24 cellular contexts compared by ENCODE assay signal in the genomic region with DNA sequence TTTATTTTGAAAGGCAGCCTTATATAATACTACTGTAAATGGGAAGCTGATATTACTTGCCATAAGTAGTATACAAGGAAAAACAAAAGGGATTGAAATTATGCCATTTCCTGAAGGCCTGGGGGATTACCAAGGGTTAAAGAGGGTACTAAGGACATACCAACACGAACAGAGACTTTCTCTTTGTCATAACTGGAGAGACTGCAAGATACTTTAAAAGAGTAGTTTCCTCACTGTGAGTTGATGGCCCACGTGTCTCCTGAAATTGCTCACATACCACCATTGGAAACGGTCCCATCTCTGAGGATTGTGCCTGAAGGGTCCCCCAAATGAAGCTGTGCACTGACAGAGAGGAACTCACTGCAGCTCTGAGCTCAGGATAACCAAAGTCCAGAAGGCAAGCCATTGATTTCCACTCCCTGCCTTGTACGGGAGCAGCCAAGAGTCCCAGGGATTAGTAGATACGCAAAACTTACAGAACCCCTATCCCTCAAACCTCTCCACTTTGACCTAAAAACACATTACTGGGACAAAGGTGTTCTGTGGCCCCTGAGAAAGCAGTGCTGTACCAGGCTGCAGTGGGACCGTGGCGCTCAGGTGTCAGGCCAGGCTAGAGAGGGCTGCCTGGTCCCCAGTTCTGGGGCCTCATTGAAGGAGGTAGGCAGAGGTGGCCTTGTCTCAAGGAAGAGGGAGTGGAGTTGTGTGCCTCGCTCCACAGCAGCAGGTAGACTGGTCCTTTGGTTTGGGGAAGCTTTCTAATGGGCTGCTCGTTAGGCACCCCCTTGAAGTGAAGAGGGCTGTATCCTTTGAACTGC. TPM values are rescaled to one million over a fixed set of nuclear protein-coding genes. Genes with fewer than 3 reads are reported as not detected.
DNase-seq lines count a peak whose midpoint lies in the region; ATAC-seq and TF ChIP-seq lines count a peak whose summit lies in the region.
"Had no signal": no experiment of that assay in that cellular context is flagged by ENCODE, and none has a peak within 500 bp of the region (broad histone marks: within the 10 kb centered on the region; RNA-seq: fewer than 3 reads in every experiment).

No MANE protein-coding gene starts in this region.

- no peak overlapping the region for H2AFZ ChIP-seq in neural progenitor cell (replicated peaks)

- peak in 1 of 2 donors; percentile 60 for ATAC-seq in activated T-cell treated with anti-CD3 and anti-CD28 coated beads, Interleukin-2, amount 50 U/mL, for 72 hours (replicated peaks in 1 of 2)
- no peak for ATAC-seq in central memory CD8-positive, alpha-beta T cell (replicated peaks; ENCODE audit: extremely low read depth, poor library complexity, severe bottlenecking)
- no peak for ATAC-seq in GM21526 (IDR thresholded peaks at IDR 0.05; ENCODE audit: low FRiP score, unreplicated experiment)
- ATAC-seq: A549; activated CD4-positive, CD25-positive, alpha-beta regulatory T cell treated with anti-CD3 and anti-CD28 coated beads, Interleukin-2, amount 50 U/mL, for 24 hours; foreskin keratinocyte; HCT116; left cardiac atrium had no signal

- H3K36me3 Mint-ChIP-seq in activated T-cell treated with anti-CD3 and anti-CD28 coated beads, Interleukin-2, amount 50 U/mL, for 72 hours (ENCODE audit: insufficient read depth in 2 of 2), result peaks cover 0 to 5% of the 10 kb centered on the region in 2 donors
- peaks cover 14% of the 10 kb centered on the region for H3K36me3 Mint-ChIP-seq in central memory CD8-positive, alpha-beta T cell (ENCODE audit: insufficient read depth)
- H3K36me3 Mint-ChIP-seq in neural progenitor cell, result peaks cover 42% of the 10 kb centered on the region

- H3K27me3 Mint-ChIP-seq in activated T-cell treated with anti-CD3 and anti-CD28 coated beads, Interleukin-2, amount 50 U/mL, for 72 hours (ENCODE audit: low read depth), result no peaks in the 10 kb centered on the region
- no peaks in the 10 kb centered on the region for H3K27me3 Mint-ChIP-seq in central memory CD8-positive, alpha-beta T cell
- H3K27me3 Mint-ChIP-seq in neural progenitor cell (ENCODE audit: insufficient read depth, low read depth), result peaks cover 5% of the 10 kb centered on the region

- peak overlapping the region; percentile 67 for H3K27ac Mint-ChIP-seq in activated T-cell treated with anti-CD3 and anti-CD28 coated beads, Interleukin-2, amount 50 U/mL, for 72 hours
- H3K27ac Mint-ChIP-seq in central memory CD8-positive, alpha-beta T cell (ENCODE audit: low read depth), result peak overlapping the region; percentile 19
- peak overlapping the region; percentile 44 for H3K27ac Mint-ChIP-seq in neural progenitor cell

- H3K4me3 ChIP-seq in GM12865 (ENCODE audit: low read depth, low read length) (no peak overlapping the region), neural progenitor cell (no peak overlapping the region), esophagus squamous epithelium (no peak overlapping the region)
- H3K4me3 ChIP-seq: A549, breast epithelium, tibial nerve had no signal

- peaks cover 16% of the 10 kb centered on the region for H3F3A ChIP-seq in neural progenitor cell (ENCODE audit: low read depth)

- WGBS in esophagus squamous epithelium, 2 donors, result 57 to 59% methylated on average over 2 to 4 of the region's 9 CpGs

- H3K4me2 ChIP-seq in neural progenitor cell, result no peak overlapping the region
- H3K4me2 ChIP-seq: A549 had no signal

- H3K4me3 Mint-ChIP-seq in activated T-cell treated with anti-CD3 and anti-CD28 coated beads, Interleukin-2, amount 50 U/mL, for 72 hours, result no peak overlapping the region
- H3K4me3 Mint-ChIP-seq in central memory CD8-positive, alpha-beta T cell, result no peak overlapping the region
- H3K4me3 Mint-ChIP-seq in neural progenitor cell, result no peak overlapping the region

- H3K27me3 ChIP-seq in neural progenitor cell (no peaks in the 10 kb centered on the region), esophagus squamous epithelium (no peaks in the 10 kb centered on the region)
- H3K27me3 ChIP-seq: breast epithelium, foreskin keratinocyte, tibial nerve had no signal

- H3K9ac ChIP-seq in neural progenitor cell, result no peak overlapping the region

- H3K9me3 ChIP-seq in neural progenitor cell (ENCODE audit: low read depth) (no peaks in the 10 kb centered on the region), esophagus squamous epithelium (no peaks in the 10 kb centered on the region)
- H3K9me3 ChIP-seq: A549, breast epithelium, tibial nerve had no signal

- H3K79me2 ChIP-seq in neural progenitor cell (ENCODE audit: low read depth), result peaks cover 7% of the 10 kb centered on the region

- no peak for TF ChIP-seq POLR2A in esophagus squamous epithelium (IDR thresholded peaks at IDR 0.05)

- peaks cover 18% of the 10 kb centered on the region for H3K4me1 Mint-ChIP-seq in activated T-cell treated with anti-CD3 and anti-CD28 coated beads, Interleukin-2, amount 50 U/mL, for 72 hours (ENCODE audit: low read depth)
- H3K4me1 Mint-ChIP-seq in central memory CD8-positive, alpha-beta T cell, result peaks cover 10% of the 10 kb centered on the region
- H3K4me1 Mint-ChIP-seq in neural progenitor cell, result peaks cover 5% of the 10 kb centered on the region

- TF ChIP-seq CTCF in GM12865 (IDR thresholded peaks at IDR 0.05; ENCODE audit: insufficient read depth, low read depth, low read length, missing control alignments) (no peak), neural progenitor cell (IDR thresholded peaks at IDR 0.05) (no peak), esophagus squamous epithelium (IDR thresholded peaks at IDR 0.05) (no peak)

- H3K36me3 ChIP-seq in neural progenitor cell (no peaks in the 10 kb centered on the region), esophagus squamous epithelium (peaks cover 6 to 90% (median 19%) of the 10 kb centered on the region in 3 donors)
- H3K36me3 ChIP-seq: breast epithelium had no signal

- no peaks in the 10 kb centered on the region for H3K4me1 ChIP-seq in neural progenitor cell
- H3K4me1 ChIP-seq in esophagus squamous epithelium, result peaks cover 0 to 4% (median 0%) of the 10 kb centered on the region in 3 donors
- H3K4me1 ChIP-seq: A549, breast epithelium, foreskin keratinocyte had no signal

- H4K20me1 ChIP-seq in neural progenitor cell (ENCODE audit: low read depth), result peaks cover 3% of the 10 kb centered on the region

- no peaks in the 10 kb centered on the region for H3K9me3 Mint-ChIP-seq in activated T-cell treated with anti-CD3 and anti-CD28 coated beads, Interleukin-2, amount 50 U/mL, for 72 hours
- H3K9me3 Mint-ChIP-seq in central memory CD8-positive, alpha-beta T cell, result no peaks in the 10 kb centered on the region
- no peaks in the 10 kb centered on the region for H3K9me3 Mint-ChIP-seq in neural progenitor cell

- DNase-seq in activated T-cell treated with anti-CD3 and anti-CD28 coated beads, Interleukin-2, amount 50 U/mL, for 72 hours, result no peak
- DNase-seq in activated T-cell treated with anti-CD3 and anti-CD28 coated beads for 4 hours, result no peak
- peak; percentile 24 for DNase-seq in GM12865 (ENCODE audit: low read depth)
- DNase-seq in central memory CD8-positive, alpha-beta T cell (ENCODE audit: low spot score in 2 of 2), result no peak
- no peak for DNase-seq in neural progenitor cell (ENCODE audit: low spot score)
- no peak for DNase-seq in esophagus squamous epithelium (lab: John Stamatoyannopoulos, UW)
- no peak for DNase-seq in NCI-H1417 (lab: John Stamatoyannopoulos, UW)
- DNase-seq: AML-193, cortex of kidney, foreskin keratinocyte, GDM1, left cardiac atrium, mesenchymal stem cell, NCI-H1092, NCI-H1930, NCI-H345, nucleus accumbens, T-helper 1 cell had no signal

- H3K27ac ChIP-seq in neural progenitor cell, result no peak overlapping the region
- no peak overlapping the region for H3K27ac ChIP-seq in esophagus squamous epithelium
- H3K27ac ChIP-seq: A549, breast epithelium, foreskin keratinocyte, tibial nerve had no signal

- intact Hi-C loops in esophagus squamous epithelium (cut with DNase I), result no loop called here

RNA-seq across cellular contexts. Expression of a gene that starts 15.2 kb away (rescaled TPM):
- 10 to 100 TPM; 21.8 to 29.1 TPM for total RNA-seq in activated T-cell treated with anti-CD3 and anti-CD28 coated beads, Interleukin-2, amount 50 U/mL, for 72 hours
- total RNA-seq in neural progenitor cell (ENCODE audit: low replicate concordance), result 15.2 and 25.3 TPM in 2 replicates
- total RNA-seq in esophagus squamous epithelium, result 10 to 100 TPM in 3 of 4 donors, 1 to 10 TPM in 1; 9.4 to 36.0 (median 14.9) TPM

RNA-seq across cellular contexts. Expression of a gene that starts 46.5 kb away (rescaled TPM):
- under 1 TPM in 1 of 2 donors, not detected in 1; 0.35 TPM for total RNA-seq in activated T-cell treated with anti-CD3 and anti-CD28 coated beads, Interleukin-2, amount 50 U/mL, for 72 hours
- total RNA-seq in neural progenitor cell (ENCODE audit: low replicate concordance), result 362 and 762 TPM in 2 replicates
- total RNA-seq in esophagus squamous epithelium, result 1 to 10 TPM; 1.6 to 5.0 (median 3.2) TPM

Comparison
In these comparisons a context has a peak if more than half of its experiments do, and no peak if none do; other contexts are left out.
1. RNA of a gene that starts 46.5 kb away (total RNA-seq): 362 to 762 TPM in neural progenitor cell; 1.6 to 5.0 TPM in esophagus squamous epithelium and 0.35 TPM in activated T-cell treated with anti-CD3 and anti-CD28 coated beads, Interleukin-2, amount 50 U/mL, for 72 hours; every median in the first group is over 10 times any median in the second.
2. Peak in every context shown above with its lines, with median percentiles within 50 percentile points of each other: H3K27ac Mint-ChIP-seq.